ENCODE assay signal across 25 cellular contexts in the genomic region with DNA sequence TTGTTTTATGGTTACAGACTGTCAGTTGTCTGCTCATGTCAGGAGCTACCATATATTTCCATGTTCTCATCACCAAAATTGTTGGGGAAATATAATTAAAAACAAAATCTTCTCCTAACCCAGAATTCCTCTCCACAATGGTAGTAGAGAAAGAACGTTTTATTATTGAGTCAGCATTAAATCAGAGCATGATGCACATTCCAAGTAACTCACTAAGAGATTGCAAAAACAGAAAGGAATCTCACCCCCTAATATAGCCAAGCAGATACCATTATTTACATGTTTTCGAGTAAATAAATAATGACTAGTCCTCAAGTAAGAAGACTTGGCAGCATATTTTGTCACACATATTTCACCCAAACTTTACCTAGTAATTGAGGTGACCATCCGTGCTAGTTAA. TPM values are rescaled to one million over a fixed set of nuclear protein-coding genes. Genes with fewer than 3 reads are reported as not detected.
DNase-seq lines count a peak whose midpoint lies in the region; ATAC-seq and TF ChIP-seq lines count a peak whose summit lies in the region.
"Had no signal": no experiment of that assay in that cellular context is flagged by ENCODE, and none has a peak within 500 bp of the region (broad histone marks: within the 10 kb centered on the region; RNA-seq: fewer than 3 reads in every experiment).

No MANE protein-coding gene starts in this region.

- no peak overlapping the region for H2BK5ac ChIP-seq in mesenchymal stem cell (ENCODE audit: low read depth, low read length, poor library complexity, severe bottlenecking)

- ATAC-seq in HG03139 (IDR thresholded peaks at IDR 0.05; ENCODE audit: unreplicated experiment) (no peak), GM19328 (IDR thresholded peaks at IDR 0.05; ENCODE audit: unreplicated experiment) (no peak)
- ATAC-seq: foreskin keratinocyte; psoas muscle; stimulated activated naive B cell treated with anti-CD40 and anti-IgM and Interleukin-4, amounts not matched to agents 10 μg/mL and 1 μg/mL and 100 μg/mL, for 72 hours had no signal

- no CpG with 5 or more reads among the region's 3 CpGs for WGBS in mesenchymal stem cell

- peaks cover 0 to 3% of the 10 kb centered on the region in 2 donors for H3K27me3 Mint-ChIP-seq in CD8-positive, alpha-beta memory T cell
- H3K27me3 Mint-ChIP-seq: activated CD4-positive, alpha-beta memory T cell treated with anti-CD3 and anti-CD28 coated beads for 36 hours; IgD-negative memory B cell; stimulated activated naive B cell treated with anti-CD40 and anti-IgM and Interleukin-4, amounts not matched to agents 10 μg/mL and 1 μg/mL and 100 μg/mL, for 72 hours had no signal

- H3K14ac ChIP-seq in mesenchymal stem cell (ENCODE audit: low read length in 2 of 2), result no peak overlapping the region

- peaks cover 0 to 9% of the 10 kb centered on the region in 2 experiments for H3K36me3 ChIP-seq in mesenchymal stem cell (ENCODE audit: control insufficient read depth in 1 of 2, insufficient read depth in 2 of 2, low read depth in 1 of 2, low read length in 2 of 2)
- no peaks in the 10 kb centered on the region for H3K36me3 ChIP-seq in CD8-positive, alpha-beta memory T cell (ENCODE audit: insufficient read depth, low read length)
- H3K36me3 ChIP-seq: BE2C, uterus had no signal

- H3K9me3 Mint-ChIP-seq in CD8-positive, alpha-beta memory T cell, result peaks cover 0 to 2% (median 0%) of the 10 kb centered on the region in 5 donors
- H3K9me3 Mint-ChIP-seq: activated CD4-positive, alpha-beta memory T cell treated with anti-CD3 and anti-CD28 coated beads for 36 hours; IgD-negative memory B cell; stimulated activated naive B cell treated with anti-CD40 and anti-IgM and Interleukin-4, amounts not matched to agents 10 μg/mL and 1 μg/mL and 100 μg/mL, for 72 hours had no signal

- no peak overlapping the region for H3K4me3 ChIP-seq in epithelial cell of esophagus (ENCODE audit: low read length)
- H3K4me3 ChIP-seq in mesenchymal stem cell (ENCODE audit: insufficient read depth in 1 of 2, low read depth in 1 of 2, low read length in 2 of 2), result no peak overlapping the region
- no peak overlapping the region for H3K4me3 ChIP-seq in CD8-positive, alpha-beta memory T cell (ENCODE audit: low read length)
- H3K4me3 ChIP-seq: lung, psoas muscle, testis, uterus had no signal

- H3K36me3 Mint-ChIP-seq in CD8-positive, alpha-beta memory T cell, result peaks cover 0 to 12% (median 0%) of the 10 kb centered on the region in 3 donors
- H3K36me3 Mint-ChIP-seq: activated CD4-positive, alpha-beta memory T cell treated with anti-CD3 and anti-CD28 coated beads for 36 hours; IgD-negative memory B cell; stimulated activated naive B cell treated with anti-CD40 and anti-IgM and Interleukin-4, amounts not matched to agents 10 μg/mL and 1 μg/mL and 100 μg/mL, for 72 hours had no signal

- CTCF ChIA-PET in CD8-positive, alpha-beta memory T cell (lab: Charles Lee), result no interaction called here

- no peak overlapping the region for H3K4me3 Mint-ChIP-seq in CD8-positive, alpha-beta memory T cell
- H3K4me3 Mint-ChIP-seq: activated CD4-positive, alpha-beta memory T cell treated with anti-CD3 and anti-CD28 coated beads for 36 hours; IgD-negative memory B cell; stimulated activated naive B cell treated with anti-CD40 and anti-IgM and Interleukin-4, amounts not matched to agents 10 μg/mL and 1 μg/mL and 100 μg/mL, for 72 hours had no signal

- H2AK5ac ChIP-seq in mesenchymal stem cell (ENCODE audit: low read length, severe bottlenecking), result no peak overlapping the region

- H2BK12ac ChIP-seq in mesenchymal stem cell (ENCODE audit: low read length in 2 of 2), result no peak overlapping the region

- no peak overlapping the region for H3K27ac Mint-ChIP-seq in CD8-positive, alpha-beta memory T cell
- H3K27ac Mint-ChIP-seq: activated CD4-positive, alpha-beta memory T cell treated with anti-CD3 and anti-CD28 coated beads for 36 hours; IgD-negative memory B cell; stimulated activated naive B cell treated with anti-CD40 and anti-IgM and Interleukin-4, amounts not matched to agents 10 μg/mL and 1 μg/mL and 100 μg/mL, for 72 hours had no signal

- H3K4me1 ChIP-seq in mesenchymal stem cell (ENCODE audit: control insufficient read depth, insufficient read depth, low read depth, low read length), result no peaks in the 10 kb centered on the region
- H3K4me1 ChIP-seq in CD8-positive, alpha-beta memory T cell (ENCODE audit: insufficient read depth, low read length), result no peaks in the 10 kb centered on the region
- H3K4me1 ChIP-seq: BE2C, foreskin keratinocyte, psoas muscle, testis, uterus had no signal

- no peaks in the 10 kb centered on the region for H3K4me1 Mint-ChIP-seq in CD8-positive, alpha-beta memory T cell
- H3K4me1 Mint-ChIP-seq: IgD-negative memory B cell; stimulated activated naive B cell treated with anti-CD40 and anti-IgM and Interleukin-4, amounts not matched to agents 10 μg/mL and 1 μg/mL and 100 μg/mL, for 72 hours had no signal

- no peak overlapping the region for H3K23ac ChIP-seq in mesenchymal stem cell (ENCODE audit: low read length in 2 of 2)

- no peak overlapping the region for H2BK120ac ChIP-seq in mesenchymal stem cell (ENCODE audit: low read depth, low read length)

- no peaks in the 10 kb centered on the region for H3K9me3 ChIP-seq in mesenchymal stem cell (ENCODE audit: control insufficient read depth, low read length)
- H3K9me3 ChIP-seq in CD8-positive, alpha-beta memory T cell (ENCODE audit: low read length), result no peaks in the 10 kb centered on the region
- H3K9me3 ChIP-seq: BE2C, psoas muscle, testis, uterus had no signal

- H3K27me3 ChIP-seq in mesenchymal stem cell (ENCODE audit: control insufficient read depth in 1 of 2, insufficient read depth in 1 of 2, low read length in 2 of 2), result no peaks in the 10 kb centered on the region
- no peaks in the 10 kb centered on the region for H3K27me3 ChIP-seq in CD8-positive, alpha-beta memory T cell (ENCODE audit: insufficient read depth, low read length, poor library complexity, severe bottlenecking)
- H3K27me3 ChIP-seq: BE2C, foreskin keratinocyte, testis, uterus had no signal

- no peak overlapping the region for H2BK15ac ChIP-seq in mesenchymal stem cell (ENCODE audit: low read depth, poor library complexity, severe bottlenecking)

- no peak overlapping the region for H3K27ac ChIP-seq in mesenchymal stem cell (ENCODE audit: low read length, poor library complexity, severe bottlenecking)
- H3K27ac ChIP-seq in CD8-positive, alpha-beta memory T cell (ENCODE audit: low read depth, low read length), result no peak overlapping the region
- H3K27ac ChIP-seq: foreskin keratinocyte, psoas muscle, testis, uterus had no signal

- H4K91ac ChIP-seq in mesenchymal stem cell (ENCODE audit: low read length), result no peak overlapping the region

- H2AFZ ChIP-seq in mesenchymal stem cell (ENCODE audit: low read depth, low read length), result no peak overlapping the region

- no peak overlapping the region for H3K18ac ChIP-seq in mesenchymal stem cell (ENCODE audit: low read depth in 1 of 2, low read length in 2 of 2)

- POLR2A ChIA-PET in CD8-positive, alpha-beta memory T cell (lab: Charles Lee), result no interaction called here

- H3K79me1 ChIP-seq in mesenchymal stem cell (replicated peaks; ENCODE audit: low read length, poor library complexity, severe bottlenecking), result no peaks in the 10 kb centered on the region

- H4K8ac ChIP-seq in mesenchymal stem cell (ENCODE audit: low read length), result no peak overlapping the region

- H3K4me2 ChIP-seq in mesenchymal stem cell (ENCODE audit: low read length, poor library complexity, severe bottlenecking), result no peak overlapping the region

- DNase-seq in EH (ENCODE audit: low read depth) (peak; percentile 50), RKO (ENCODE audit: low spot score) (peak; percentile 24), epithelial cell of esophagus (ENCODE audit: low read depth) (peak; percentile 35), mesenchymal stem cell (peak; percentile 8), SIG-M5 (lab: John Stamatoyannopoulos, UW) (no peak)
- no peak for DNase-seq in CD8-positive, alpha-beta memory T cell
- DNase-seq: activated CD4-positive, alpha-beta memory T cell treated with anti-CD3 and anti-CD28 coated beads for 36 hours; BE2C; cortex of kidney; hypothalamus; MM.1S; NCI-H1436 treated with DMSO at 0.1 percent for 48 hours; NCI-H524; psoas muscle; small intestine; stimulated activated CD4-positive, alpha-beta T cell treated with anti-CD3 and anti-CD28 coated beads, Interleukin-2, amount 100 ng/mL, for 48 hours; stimulated activated naive B cell treated with anti-CD40 and anti-IgM and Interleukin-4, amounts not matched to agents 10 μg/mL and 1 μg/mL and 100 μg/mL, for 72 hours; T1000; testis; uterus had no signal

- H3K9ac ChIP-seq in mesenchymal stem cell (ENCODE audit: low read length), result no peak overlapping the region

- no peak overlapping the region for H3K4ac ChIP-seq in mesenchymal stem cell (ENCODE audit: low read depth in 1 of 2, low read length in 2 of 2)

- TF ChIP-seq CTCF in epithelial cell of esophagus (IDR thresholded peaks at IDR 0.05; ENCODE audit: insufficient read depth, low read depth, low read length, missing control alignments), result no peak

RNA-seq across cellular contexts. Expression of a gene that starts 36.2 kb away (rescaled TPM):
- 2.7 TPM for polyA plus RNA-seq in mesenchymal stem cell (2013, experiment 1 of 2)
- polyA plus RNA-seq in mesenchymal stem cell (2013, experiment 2 of 2), result 2.9 TPM
- 10 to 100 TPM; 25.6 to 27.0 TPM for total RNA-seq in CD8-positive, alpha-beta memory T cell
- 60.7 TPM for polyA plus RNA-seq in CD8-positive, alpha-beta memory T cell

Comparison
In these comparisons a context has a peak if more than half of its experiments do, and no peak if none do; other contexts are left out.
1. DNase-seq: peak in EH (single experiment), RKO (single experiment), epithelial cell of esophagus (single experiment) and mesenchymal stem cell (single experiment); none in SIG-M5 (single experiment) and CD8-positive, alpha-beta memory T cell (0 of 5).